Comparison of ENCODE assay signal across 16 cellular contexts in genomic region chr7:85230623-85231022, GRCh38. TPM values are rescaled to one million over a fixed set of nuclear protein-coding genes. Genes with fewer than 3 reads are reported as not detected.
"Had no signal": no experiment of that assay in that cellular context is flagged by ENCODE, and none has a peak within 500 bp of the region (broad histone marks: within the 10 kb centered on the region; RNA-seq: fewer than 3 reads in every experiment).

No MANE protein-coding gene starts in this region.

- H3K27ac Mint-ChIP-seq: activated CD4-positive, alpha-beta memory T cell treated with anti-CD3 and anti-CD28 coated beads, Interleukin-2, amount 10 ng/mL, durations not matched to agents 7 days and 5 days; activated naive CD8-positive, alpha-beta T cell; brain; nephron; stimulated activated naive CD8-positive, alpha-beta T cell treated with anti-CD3 and anti-CD28 coated beads, Interleukin-15, Interleukin-2, amounts not matched to agents 100 ng/mL and 50 ng/mL, for 24 hours had no signal

- ATAC-seq: gastroesophageal sphincter had no signal

- H3K9me3 Mint-ChIP-seq: brain; nephron; stimulated activated naive CD8-positive, alpha-beta T cell treated with anti-CD3 and anti-CD28 coated beads, Interleukin-15, Interleukin-2, amounts not matched to agents 100 ng/mL and 50 ng/mL, for 24 hours had no signal

- H3K4me3 Mint-ChIP-seq: activated CD4-positive, alpha-beta memory T cell treated with anti-CD3 and anti-CD28 coated beads, Interleukin-2, amount 10 ng/mL, durations not matched to agents 7 days and 5 days; activated naive CD8-positive, alpha-beta T cell; brain; central memory CD8-positive, alpha-beta T cell; nephron; stimulated activated naive CD8-positive, alpha-beta T cell treated with anti-CD3 and anti-CD28 coated beads, Interleukin-15, Interleukin-2, amounts not matched to agents 100 ng/mL and 50 ng/mL, for 24 hours had no signal

- H3K36me3 Mint-ChIP-seq: activated naive CD8-positive, alpha-beta T cell; brain had no signal

- DNase-seq: activated CD4-positive, alpha-beta memory T cell treated with anti-CD3 and anti-CD28 coated beads, Interleukin-2, amount 10 ng/mL, durations not matched to agents 7 days and 5 days; activated gamma-delta T cell; activated T-cell treated with anti-CD3 and anti-CD28 coated beads, Interleukin-2, amount 50 U/mL, for 48 hours; amygdala; cortex of kidney; effector memory CD4-positive, alpha-beta T cell; kidney; left ventricle myocardium inferior; mesenchymal stem cell; stimulated activated CD4-positive, alpha-beta T cell treated with anti-CD3 and anti-CD28 coated beads, Interleukin-2, amount 100 ng/mL, for 48 hours had no signal

- H3K4me1 Mint-ChIP-seq: activated CD4-positive, alpha-beta memory T cell treated with anti-CD3 and anti-CD28 coated beads, Interleukin-2, amount 10 ng/mL, durations not matched to agents 7 days and 5 days; central memory CD8-positive, alpha-beta T cell had no signal

- H3K27me3 Mint-ChIP-seq: activated CD4-positive, alpha-beta memory T cell treated with anti-CD3 and anti-CD28 coated beads, Interleukin-2, amount 10 ng/mL, durations not matched to agents 7 days and 5 days; activated naive CD8-positive, alpha-beta T cell; brain; central memory CD8-positive, alpha-beta T cell; stimulated activated naive CD8-positive, alpha-beta T cell treated with anti-CD3 and anti-CD28 coated beads, Interleukin-15, Interleukin-2, amounts not matched to agents 100 ng/mL and 50 ng/mL, for 24 hours had no signal

RNA-seq across cellular contexts. Expression of gene SEMA3D, which starts 43.8 kb away (rescaled TPM):
- total RNA-seq: activated CD4-positive, alpha-beta memory T cell treated with anti-CD3 and anti-CD28 coated beads, Interleukin-2, amount 10 ng/mL, durations not matched to agents 7 days and 5 days had no signal
